Comparison of ENCODE assay signal across 12 cellular contexts in the genomic region with DNA sequence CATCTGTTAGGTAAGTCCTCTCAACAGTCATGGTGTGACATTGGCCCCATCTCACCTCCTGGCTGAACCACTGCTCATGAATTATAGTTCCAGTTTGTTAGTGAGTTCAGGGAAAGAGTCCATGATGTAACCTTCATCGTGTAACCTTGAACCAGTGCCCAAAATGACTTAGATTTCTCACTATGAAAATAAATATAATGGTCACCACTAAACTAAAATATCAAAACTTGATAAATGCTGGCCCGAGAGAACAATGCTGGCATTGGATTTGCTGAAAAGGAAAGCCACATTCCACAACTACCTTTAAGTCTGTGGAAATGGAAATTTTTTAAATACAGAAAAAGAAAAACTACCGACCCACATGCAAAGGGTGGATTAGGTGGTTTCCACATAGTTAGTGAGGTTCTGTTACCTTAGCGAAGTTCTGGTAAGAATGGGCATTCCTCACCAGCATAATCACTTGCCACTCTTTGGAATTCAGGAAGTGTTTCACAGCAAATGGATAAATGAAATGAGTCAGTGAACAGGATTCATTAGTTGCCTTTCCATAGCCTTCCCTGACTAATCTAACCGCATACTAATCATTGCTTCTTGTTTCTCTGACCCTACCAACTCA.
DNase-seq lines count a peak whose midpoint lies in the region; ATAC-seq, FAIRE-seq and TF ChIP-seq lines count a peak whose summit lies in the region.
"Had no signal": no experiment of that assay in that cellular context is flagged by ENCODE, and none has a peak within 500 bp of the region (broad histone marks: within the 10 kb centered on the region; RNA-seq: fewer than 3 reads in every experiment).

No MANE protein-coding gene starts in this region.

- peaks cover 3% of the 10 kb centered on the region for H3K27me3 Mint-ChIP-seq in CD8-positive, alpha-beta T cell (ENCODE audit: low read depth)

- no peaks in the 10 kb centered on the region for H3K9me3 Mint-ChIP-seq in CD8-positive, alpha-beta T cell

- WGBS in tibial nerve, 2 donors, result 64 to 69% methylated on average over 5 of the region's 5 CpGs

- no peak overlapping the region for H3K27ac Mint-ChIP-seq in CD8-positive, alpha-beta T cell

- DNase-seq in AG04450 (ENCODE audit: low read depth, low spot score) (peak; percentile 54), HTR-8/SVneo (ENCODE audit: insufficient read length, low spot score) (peak; percentile 22), brain microvascular endothelial cell (peak; percentile 78), kidney glomerular epithelial cell (lab: John Stamatoyannopoulos, UW) (peak; percentile 99), tibial nerve (ENCODE audit: low spot score in 2 of 2) (no peak)
- no peak for DNase-seq in activated effector memory CD4-positive, alpha-beta T cell treated with Interleukin-2 at 50 U/mL for 16 hours
- no peak for DNase-seq in CD8-positive, alpha-beta T cell
- DNase-seq: activated CD8-positive, alpha-beta memory T cell treated with anti-CD3 and anti-CD28 coated beads, Interleukin-2, amount 50 U/mL, for 4 hours; NCI-H146; NK-92 treated with Interleukin-12 subunit alpha and Interleukin-12 subunit beta, amount 100 ng/mL, for 24 hours had no signal

- intact Hi-C loops in CD8-positive, alpha-beta T cell (cut with DNase I, micrococcal nuclease), result loop anchor here in 1 of 2 experiments (10.0 kb wide), 1 partner anchor 287 kb away; no protein-coding TSS in a partner anchor

- no peaks in the 10 kb centered on the region for H3K36me3 ChIP-seq in brain microvascular endothelial cell (replicated peaks)
- no peaks in the 10 kb centered on the region for H3K36me3 ChIP-seq in tibial nerve
- H3K36me3 ChIP-seq in CD8-positive, alpha-beta T cell (ENCODE audit: insufficient read depth, low read length), result no peaks in the 10 kb centered on the region
- H3K36me3 ChIP-seq: BLaER1 had no signal

- no peaks in the 10 kb centered on the region for H3K36me3 Mint-ChIP-seq in CD8-positive, alpha-beta T cell

- no peak for TF ChIP-seq EP300 in tibial nerve (IDR thresholded peaks at IDR 0.05)

- TF ChIP-seq POLR2A in tibial nerve (IDR thresholded peaks at IDR 0.05), result no peak

- no peaks in the 10 kb centered on the region for H3K4me1 Mint-ChIP-seq in CD8-positive, alpha-beta T cell (ENCODE audit: low read depth)

- in situ Hi-C loops in brain microvascular endothelial cell (cut with HindIII; ENCODE audit: low pct_ligation_motif_present, low sequenced_read_pairs), result loop anchor here (25.0 kb wide), 1 partner anchor 364 kb away; no protein-coding TSS in a partner anchor

- no peak for ATAC-seq in HG03520 (IDR thresholded peaks at IDR 0.05; ENCODE audit: unreplicated experiment)
- ATAC-seq in CD8-positive, alpha-beta T cell, result no peak

- POLR2A ChIA-PET in AG04450 (lab: Yijun Ruan, JAX), result no interaction called here
- POLR2A ChIA-PET in CD8-positive, alpha-beta T cell (lab: Charles Lee), result no interaction called here

- no peak overlapping the region for H3K4me3 Mint-ChIP-seq in CD8-positive, alpha-beta T cell

- CTCF ChIA-PET in AG04450 (lab: Charles Lee), result interaction anchor here (0.8 kb wide), 1 partner anchor 11 kb away, joined by 5 read pairs; no protein-coding TSS in a partner anchor
- CTCF ChIA-PET in CD8-positive, alpha-beta T cell (lab: Charles Lee), result no interaction called here

- H3K4me1 ChIP-seq in tibial nerve, result peaks cover 0 to 4% (median 0%) of the 10 kb centered on the region in 4 donors
- H3K4me1 ChIP-seq in CD8-positive, alpha-beta T cell (ENCODE audit: insufficient read depth, low read length), result no peaks in the 10 kb centered on the region
- H3K4me1 ChIP-seq: BLaER1 had no signal

- no peaks in the 10 kb centered on the region for H3K9me3 ChIP-seq in AG04450 (ENCODE audit: control insufficient read depth, insufficient read depth, low read length)
- no peaks in the 10 kb centered on the region for H3K9me3 ChIP-seq in tibial nerve
- H3K9me3 ChIP-seq in CD8-positive, alpha-beta T cell (ENCODE audit: low read length), result no peaks in the 10 kb centered on the region
- H3K9me3 ChIP-seq: BLaER1 had no signal

- FAIRE-seq in HTR-8/SVneo (lab: Jason Lieb, UNC), result no peak

- H3K27ac ChIP-seq in AG04450 (ENCODE audit: low read depth, low read length) (no peak overlapping the region), brain microvascular endothelial cell (peak overlapping the region; percentile 78), tibial nerve (no peak overlapping the region)
- H3K27ac ChIP-seq in CD8-positive, alpha-beta T cell (ENCODE audit: low read depth, low read length), result no peak overlapping the region
- H3K27ac ChIP-seq: BLaER1 had no signal

- no peak for TF ChIP-seq CTCF in AG04450 (IDR thresholded peaks at IDR 0.05; ENCODE audit: low read depth, low read length)
- no peak for TF ChIP-seq CTCF in brain microvascular endothelial cell (IDR thresholded peaks at IDR 0.05; ENCODE audit: low read depth, low read length, missing control alignments)
- no peak for TF ChIP-seq CTCF in tibial nerve (IDR thresholded peaks at IDR 0.05)
- no peak for TF ChIP-seq CTCF in CD8-positive, alpha-beta T cell (IDR thresholded peaks at IDR 0.05)

- H3K4me3 ChIP-seq in AG04450 (ENCODE audit: low read depth, low read length) (no peak overlapping the region), brain microvascular endothelial cell (ENCODE audit: low read depth, low read length) (no peak overlapping the region), tibial nerve (no peak overlapping the region)
- no peak overlapping the region for H3K4me3 ChIP-seq in CD8-positive, alpha-beta T cell (ENCODE audit: low read depth, low read length)
- H3K4me3 ChIP-seq: BLaER1 had no signal

- H3K27me3 ChIP-seq in AG04450 (ENCODE audit: control insufficient read depth, insufficient read depth, low read length) (no peaks in the 10 kb centered on the region), brain microvascular endothelial cell (replicated peaks) (no peaks in the 10 kb centered on the region), tibial nerve (no peaks in the 10 kb centered on the region)
- H3K27me3 ChIP-seq in CD8-positive, alpha-beta T cell (ENCODE audit: insufficient read depth, low read length), result no peaks in the 10 kb centered on the region
- H3K27me3 ChIP-seq: BLaER1 had no signal

Comparison
In these comparisons a context has a peak if more than half of its experiments do, and no peak if none do; other contexts are left out.
1. DNase-seq: peak in AG04450 (single experiment), HTR-8/SVneo (single experiment), brain microvascular endothelial cell (single experiment) and kidney glomerular epithelial cell (single experiment); none in tibial nerve (0 of 2), activated effector memory CD4-positive, alpha-beta T cell treated with Interleukin-2 at 50 U/mL for 16 hours (single experiment) and CD8-positive, alpha-beta T cell (0 of 7).